In the genomic region with DNA sequence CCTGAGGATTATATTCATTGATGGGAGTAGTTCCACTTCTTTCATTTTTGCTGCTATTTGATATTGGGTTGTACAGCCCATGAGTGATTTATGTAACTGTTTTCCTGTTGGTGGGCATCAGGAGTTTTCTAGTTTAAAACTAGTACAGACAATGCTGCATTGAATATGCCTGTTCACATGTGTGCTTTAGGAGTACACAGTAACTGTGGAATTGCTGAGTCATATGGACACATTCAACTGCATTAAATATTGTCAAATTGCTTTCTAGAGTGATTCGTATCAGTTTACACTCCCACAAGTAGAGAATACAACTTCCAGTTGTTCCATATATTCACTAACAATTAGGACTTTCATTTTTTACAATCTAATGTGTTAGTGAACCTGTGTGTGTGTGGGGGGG, we compare ENCODE assay signal across 13 cellular contexts. TPM values are rescaled to one million over a fixed set of nuclear protein-coding genes. Genes with fewer than 3 reads are reported as not detected.
DNase-seq lines count a peak whose midpoint lies in the region; ATAC-seq, FAIRE-seq and TF ChIP-seq lines count a peak whose summit lies in the region.
"Had no signal": no experiment of that assay in that cellular context is flagged by ENCODE, and none has a peak within 500 bp of the region (broad histone marks: within the 10 kb centered on the region; RNA-seq: fewer than 3 reads in every experiment).

No MANE protein-coding gene starts in this region.

- intact Hi-C loops in uterus (cut with DNase I; ENCODE audit: low total_unique reads) (no loop called here), spleen (cut with DNase I; ENCODE audit: low total_unique reads) (no loop called here)

- H3K27me3 ChIP-seq in foreskin keratinocyte, result no peaks in the 10 kb centered on the region
- H3K27me3 ChIP-seq in uterus, result no peaks in the 10 kb centered on the region
- peaks cover 0 to 4% (median 0%) of the 10 kb centered on the region in 7 donors for H3K27me3 ChIP-seq in spleen (replicated peaks in 1 of 7)

- H3K27ac ChIP-seq in foreskin keratinocyte (peak overlapping the region; percentile 81), uterus (no peak overlapping the region), spleen (no peak overlapping the region)

- H3K9me3 ChIP-seq in uterus (peaks cover 0 to 4% of the 10 kb centered on the region in 2 donors), spleen (peaks cover 0 to 27% (median 13%) of the 10 kb centered on the region in 8 donors)

- FAIRE-seq in HTR-8/SVneo (lab: Jason Lieb, UNC), result peak; percentile 26
- FAIRE-seq: GM12878, islet of Langerhans had no signal

- no peak overlapping the region for H3K4me3 ChIP-seq in astrocyte of the spinal cord (ENCODE audit: low read depth, low read length)
- no peak overlapping the region for H3K4me3 ChIP-seq in uterus
- no peak overlapping the region for H3K4me3 ChIP-seq in spleen
- H3K4me3 ChIP-seq: GM12878 had no signal

- WGBS in spleen, 5 donors, result 20 to 37% (median 27%) methylated on average over 1 of the region's 1 CpG

- in situ Hi-C loops in ACHN (cut with HindIII; ENCODE audit: low pct_ligation_motif_present, low pct_unique_long_range_greater_than_20kb, low sequenced_read_pairs) (no loop called here), astrocyte of the spinal cord (cut with HindIII; ENCODE audit: low sequenced_read_pairs) (no loop called here), GM13977 (cut with MboI; ENCODE audit: low pct_unique_long_range_greater_than_20kb, low sequenced_read_pairs, unreplicated experiment) (no loop called here)

- H3K36me3 ChIP-seq in uterus (no peaks in the 10 kb centered on the region), spleen (no peaks in the 10 kb centered on the region)

- no peak for TF ChIP-seq POLR2A in uterus (IDR thresholded peaks at IDR 0.05)
- TF ChIP-seq POLR2A in spleen (IDR thresholded peaks at IDR 0.05), result no peak

- H3K4me1 ChIP-seq in foreskin keratinocyte (peaks cover 50% of the 10 kb centered on the region), uterus (no peaks in the 10 kb centered on the region), spleen (no peaks in the 10 kb centered on the region)

- peak; percentile 6 for DNase-seq in ACHN
- DNase-seq in HTR-8/SVneo (ENCODE audit: insufficient read length, low spot score), result no peak
- DNase-seq in astrocyte of the spinal cord (ENCODE audit: low read depth, low spot score), result peak; percentile 38
- DNase-seq in foreskin keratinocyte, result peak in 1 of 2 donors; percentile 69
- no peak for DNase-seq in GM13977 (ENCODE audit: low spot score)
- no peak for DNase-seq in uterus
- DNase-seq in spleen, result no peak
- DNase-seq: activated CD8-positive, alpha-beta memory T cell treated with anti-CD3 and anti-CD28 coated beads for 24 hours; midbrain; MM.1S had no signal

- ATAC-seq in foreskin keratinocyte (peak; percentile 32), HG02970 (IDR thresholded peaks at IDR 0.05; ENCODE audit: low FRiP score, unreplicated experiment) (no peak)
- ATAC-seq: GM12878 had no signal

- TF ChIP-seq CTCF in astrocyte of the spinal cord (IDR thresholded peaks at IDR 0.05; ENCODE audit: low read depth, low read length) (no peak), foreskin keratinocyte (conservative IDR thresholded peaks at IDR 0.05) (no peak), GM13977 (IDR thresholded peaks at IDR 0.05; ENCODE audit: extremely low read depth, insufficient read depth, missing control alignments) (no peak), uterus (IDR thresholded peaks at IDR 0.05) (no peak), spleen (IDR thresholded peaks at IDR 0.05 in 8 of 11, conservative IDR thresholded peaks at IDR 0.05 in 3 of 11) (no peak)

RNA-seq across cellular contexts. Expression of gene THSD4, which starts 59.8 kb away (rescaled TPM):
- total RNA-seq in foreskin keratinocyte (44.0 and 56.5 TPM in 2 replicates), uterus (100 to 1,000 TPM in 1 of 4 donors, 10 to 100 TPM in 2, 1 to 10 TPM in 1; 7.1 to 144 (median 35.4) TPM), spleen (10 to 100 TPM in 2 of 7 donors, 1 to 10 TPM in 5; 1.9 to 11.3 (median 4.3) TPM)
- polyA plus RNA-seq in foreskin keratinocyte (18.0 and 21.0 TPM in 2 replicates), spleen (under 1 TPM; 0.29 to 0.93 (median 0.30) TPM)

Comparison
In these comparisons a context has a peak if more than half of its experiments do, and no peak if none do; other contexts are left out.
1. DNase-seq: peak in ACHN (single experiment) and astrocyte of the spinal cord (single experiment); none in HTR-8/SVneo (single experiment), GM13977 (single experiment), uterus (0 of 2) and spleen (single experiment).